Comparison of ENCODE assay signal across 1 cellular context in the genomic region with DNA sequence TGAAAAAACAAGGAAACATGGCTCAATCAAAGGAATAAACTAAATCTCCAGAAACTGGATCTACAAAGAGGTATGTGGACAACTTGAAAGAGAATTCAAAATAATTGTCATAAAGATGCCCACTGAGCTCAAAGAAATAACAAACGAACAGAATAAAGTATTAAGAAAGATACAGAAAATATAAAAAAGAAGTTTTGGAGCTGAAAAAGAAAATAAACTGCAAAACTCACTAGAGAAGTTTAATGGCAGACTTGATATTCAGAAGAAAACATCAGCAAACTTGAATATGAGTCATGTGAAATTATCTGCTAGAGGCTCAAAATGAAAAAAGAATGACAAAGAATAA.
A peak's percentile ranks its signal among the peaks of the same experiment; 100 is the strongest.
TF ChIP-seq lines count a peak whose summit lies in the region.

No MANE protein-coding gene starts in this region.

TF ChIP-seq in K562, 482 proteins besides CTCF, POLR2A, EP300 and RAD21 (continued from another document):
- TF ChIP-seq ZNF512 (tag; IDR thresholded peaks at IDR 0.05) = no peak; the same call in 1 of the 2 replicates
- no peak for TF ChIP-seq L3MBTL2 (IDR thresholded peaks at IDR 0.05)
- TF ChIP-seq NCOA2 (IDR thresholded peaks at IDR 0.05; ENCODE audit: partially characterized antibody in 2 of 2) = no peak
- no peak for TF ChIP-seq CREB3L1 (IDR thresholded peaks at IDR 0.05; ENCODE audit: borderline replicate concordance, low read depth)
- no peak for TF ChIP-seq ZNF699 (CRISPR knock-in tag; IDR thresholded peaks at IDR 0.05; ENCODE audit: insufficient replicate concordance)
- no peak for TF ChIP-seq ELK1 (CRISPR knock-in tag; IDR thresholded peaks at IDR 0.05)
- TF ChIP-seq KHSRP (IDR thresholded peaks at IDR 0.05) = no peak
- TF ChIP-seq MECOM (CRISPR knock-in tag; IDR thresholded peaks at IDR 0.05) = 0 out of 2 replicates have a peak, but pooled peaks have one; percentile 0
- no peak for TF ChIP-seq KLF13 (tag; IDR thresholded peaks at IDR 0.05; ENCODE audit: borderline replicate concordance, low read depth)
- peak; percentile 56; the same call in 1 of the 2 replicates for TF ChIP-seq NFRKB (IDR thresholded peaks at IDR 0.05; ENCODE audit: low read depth)
- TF ChIP-seq ARID4B (CRISPR knock-in tag; IDR thresholded peaks at IDR 0.05) = no peak
- TF ChIP-seq VEZF1 (CRISPR knock-in tag; IDR thresholded peaks at IDR 0.05) = 0 out of 2 replicates have a peak, but pooled peaks have one; percentile 7
- no peak for TF ChIP-seq EGR1 (conservative IDR thresholded peaks at IDR 0.05)
- TF ChIP-seq, protein P1, sequence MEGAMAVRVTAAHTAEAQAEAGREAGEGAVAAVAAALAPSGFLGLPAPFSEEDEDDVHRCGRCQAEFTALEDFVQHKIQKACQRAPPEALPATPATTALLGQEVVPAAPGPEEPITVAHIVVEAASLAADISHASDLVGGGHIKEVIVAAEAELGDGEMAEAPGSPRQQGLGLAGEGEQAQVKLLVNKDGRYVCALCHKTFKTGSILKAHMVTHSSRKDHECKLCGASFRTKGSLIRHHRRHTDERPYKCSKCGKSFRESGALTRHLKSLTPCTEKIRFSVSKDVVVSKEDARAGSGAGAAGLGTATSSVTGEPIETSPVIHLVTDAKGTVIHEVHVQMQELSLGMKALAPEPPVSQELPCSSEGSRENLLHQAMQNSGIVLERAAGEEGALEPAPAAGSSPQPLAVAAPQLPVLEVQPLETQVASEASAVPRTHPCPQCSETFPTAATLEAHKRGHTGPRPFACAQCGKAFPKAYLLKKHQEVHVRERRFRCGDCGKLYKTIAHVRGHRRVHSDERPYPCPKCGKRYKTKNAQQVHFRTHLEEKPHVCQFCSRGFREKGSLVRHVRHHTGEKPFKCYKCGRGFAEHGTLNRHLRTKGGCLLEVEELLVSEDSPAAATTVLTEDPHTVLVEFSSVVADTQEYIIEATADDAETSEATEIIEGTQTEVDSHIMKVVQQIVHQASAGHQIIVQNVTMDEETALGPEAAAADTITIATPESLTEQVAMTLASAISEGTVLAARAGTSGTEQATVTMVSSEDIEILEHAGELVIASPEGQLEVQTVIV (CRISPR knock-in tag; IDR thresholded peaks at IDR 0.05; ENCODE audit: borderline replicate concordance) = 0 out of 2 replicates have a peak, but pooled peaks have one; percentile 40
- TF ChIP-seq, protein P2, sequence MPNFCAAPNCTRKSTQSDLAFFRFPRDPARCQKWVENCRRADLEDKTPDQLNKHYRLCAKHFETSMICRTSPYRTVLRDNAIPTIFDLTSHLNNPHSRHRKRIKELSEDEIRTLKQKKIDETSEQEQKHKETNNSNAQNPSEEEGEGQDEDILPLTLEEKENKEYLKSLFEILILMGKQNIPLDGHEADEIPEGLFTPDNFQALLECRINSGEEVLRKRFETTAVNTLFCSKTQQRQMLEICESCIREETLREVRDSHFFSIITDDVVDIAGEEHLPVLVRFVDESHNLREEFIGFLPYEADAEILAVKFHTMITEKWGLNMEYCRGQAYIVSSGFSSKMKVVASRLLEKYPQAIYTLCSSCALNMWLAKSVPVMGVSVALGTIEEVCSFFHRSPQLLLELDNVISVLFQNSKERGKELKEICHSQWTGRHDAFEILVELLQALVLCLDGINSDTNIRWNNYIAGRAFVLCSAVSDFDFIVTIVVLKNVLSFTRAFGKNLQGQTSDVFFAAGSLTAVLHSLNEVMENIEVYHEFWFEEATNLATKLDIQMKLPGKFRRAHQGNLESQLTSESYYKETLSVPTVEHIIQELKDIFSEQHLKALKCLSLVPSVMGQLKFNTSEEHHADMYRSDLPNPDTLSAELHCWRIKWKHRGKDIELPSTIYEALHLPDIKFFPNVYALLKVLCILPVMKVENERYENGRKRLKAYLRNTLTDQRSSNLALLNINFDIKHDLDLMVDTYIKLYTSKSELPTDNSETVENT (CRISPR knock-in tag; IDR thresholded peaks at IDR 0.05) = no peak
- TF ChIP-seq SRSF3 (IDR thresholded peaks at IDR 0.05; ENCODE audit: insufficient read depth, low read length) = no peak
- no peak for TF ChIP-seq ZNF133 (CRISPR knock-in tag; IDR thresholded peaks at IDR 0.05)
- TF ChIP-seq CHCHD3 (CRISPR knock-in tag; IDR thresholded peaks at IDR 0.05) = no peak
- no peak for TF ChIP-seq ZNF311 (CRISPR knock-in tag; IDR thresholded peaks at IDR 0.05)
- TF ChIP-seq PRMT5 (CRISPR knock-in tag; IDR thresholded peaks at IDR 0.05) = no peak
- TF ChIP-seq, protein P3, sequence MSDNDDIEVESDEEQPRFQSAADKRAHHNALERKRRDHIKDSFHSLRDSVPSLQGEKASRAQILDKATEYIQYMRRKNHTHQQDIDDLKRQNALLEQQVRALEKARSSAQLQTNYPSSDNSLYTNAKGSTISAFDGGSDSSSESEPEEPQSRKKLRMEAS (CRISPR knock-in tag; IDR thresholded peaks at IDR 0.05) = no peak
- no peak for TF ChIP-seq TRIM28 (IDR thresholded peaks at IDR 0.05)
- TF ChIP-seq CBX2 (IDR thresholded peaks at IDR 0.05; ENCODE audit: insufficient read depth, low read length, poor library complexity, severe bottlenecking) = no peak
- TF ChIP-seq ZNF639 (CRISPR knock-in tag; conservative IDR thresholded peaks at IDR 0.05 in 1 of 2, IDR thresholded peaks at IDR 0.05 in 1 of 2) = 0 out of 4 replicates have a peak, but pooled peaks of 1 of the 2 experiments have one; percentile 56
- no peak for TF ChIP-seq DIDO1 (tag; IDR thresholded peaks at IDR 0.05; ENCODE audit: low read depth)
- no peak; the same call in 1 of the 2 replicates for TF ChIP-seq ZNF395 (CRISPR knock-in tag; IDR thresholded peaks at IDR 0.05)
